In the genomic region with DNA sequence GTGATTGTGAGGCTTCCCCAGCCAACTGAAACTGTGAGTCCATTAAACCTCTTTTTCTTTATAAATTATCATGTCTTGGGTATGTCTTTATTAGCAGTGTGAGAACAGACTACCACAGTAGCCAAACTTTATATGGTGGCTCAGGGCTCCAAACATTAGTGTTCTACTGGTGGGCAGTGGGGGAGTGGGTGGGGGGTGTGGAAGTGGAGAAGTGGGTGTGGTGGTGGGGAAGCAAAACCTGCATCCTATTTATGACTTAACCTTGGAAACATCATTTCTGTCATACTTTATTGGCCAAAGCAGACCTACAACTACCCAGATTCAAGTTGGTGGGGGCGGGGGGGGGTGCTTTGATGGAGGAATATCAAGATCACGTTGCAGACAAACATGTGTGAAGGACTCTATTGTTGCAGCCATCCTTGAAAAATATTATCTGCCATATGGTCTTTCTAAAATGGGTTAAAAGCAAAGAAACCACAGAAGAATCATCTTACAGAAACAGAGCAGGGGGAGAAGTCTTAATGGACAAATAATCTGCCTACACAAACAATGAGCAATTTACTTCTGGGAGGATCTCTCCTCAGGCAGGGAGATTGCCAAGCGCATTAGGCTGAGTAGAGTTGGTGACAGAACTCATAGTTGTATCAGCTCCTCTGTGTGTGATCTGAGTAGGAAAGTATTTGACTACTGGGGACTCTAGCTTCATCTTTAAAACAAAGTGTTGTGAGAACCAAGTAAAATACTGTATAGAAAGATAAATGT, we compare ENCODE assay signal across 9 cellular contexts. TPM values are rescaled to one million over a fixed set of nuclear protein-coding genes. Genes with fewer than 3 reads are reported as not detected.
DNase-seq lines count a peak whose midpoint lies in the region; ATAC-seq, FAIRE-seq and TF ChIP-seq lines count a peak whose summit lies in the region.
"Had no signal": no experiment of that assay in that cellular context is flagged by ENCODE, and none has a peak within 500 bp of the region (broad histone marks: within the 10 kb centered on the region; RNA-seq: fewer than 3 reads in every experiment).

No MANE protein-coding gene starts in this region.

- H3K9me3 ChIP-seq in MG63 (no peaks in the 10 kb centered on the region), neuron (ENCODE audit: low read length) (no peaks in the 10 kb centered on the region)

- peak overlapping the region; percentile 96 for H3K4me3 ChIP-seq in MG63
- no peak overlapping the region for H3K4me3 ChIP-seq in cardiac fibroblast (replicated peaks in 1 of 2; ENCODE audit: low read depth in 2 of 2, low read length in 2 of 2)
- H3K4me3 ChIP-seq in neuron (ENCODE audit: low read length), result peak overlapping the region; percentile 83

- TF ChIP-seq CTCF in cardiac fibroblast (IDR thresholded peaks at IDR 0.05; ENCODE audit: low read depth, low read length), result no peak

- H3K4me1 ChIP-seq in neuron (ENCODE audit: insufficient read depth, low read length), result peaks cover 11% of the 10 kb centered on the region

- H3K27me3 ChIP-seq in MG63 (no peaks in the 10 kb centered on the region), neuron (ENCODE audit: insufficient read depth, low read length) (peaks cover 4% of the 10 kb centered on the region)

- no peak for FAIRE-seq in HTR-8/SVneo (lab: Jason Lieb, UNC)

- peak; percentile 29 for DNase-seq in DMS 273 (lab: John Stamatoyannopoulos, UW; ENCODE audit: unreplicated experiment)
- no peak for DNase-seq in DMS 273 treated with DMSO at 0.1 percent for 48 hours (lab: John Stamatoyannopoulos, UW)
- DNase-seq in MG63, result peak; percentile 24
- peak; percentile 16 to 53 for DNase-seq in cardiac fibroblast (ENCODE audit: low read depth in 2 of 2)
- DNase-seq in SKM-1 treated with dmso at 0.1 percent for 144 hours (lab: John Stamatoyannopoulos, UW; ENCODE audit: unreplicated experiment), result no peak
- no peak for DNase-seq in HTR-8/SVneo (ENCODE audit: insufficient read length, low spot score)
- DNase-seq: 8988T had no signal

- ATAC-seq in esophagus mucosa, result no peak

- peak overlapping the region; percentile 73 for H2AFZ ChIP-seq in neuron (ENCODE audit: low read depth, low read length)

- H3K36me3 ChIP-seq in MG63 (peaks cover 21% of the 10 kb centered on the region), neuron (ENCODE audit: insufficient read depth, low read length) (peaks cover 11% of the 10 kb centered on the region)

RNA-seq across cellular contexts. Expression of gene PWP1, which starts 1.4 kb away (rescaled TPM):
- total RNA-seq in MG63 (2014; rRNA removed; shearing (Covaris generic); ENCODE audit: low replicate concordance), result 29.2 and 47.3 TPM in 2 replicates
- 27.0 TPM for total RNA-seq in esophagus mucosa

Comparison
In these comparisons a context has a peak if more than half of its experiments do, and no peak if none do; other contexts are left out.
1. DNase-seq: peak in DMS 273 (single experiment), MG63 (single experiment) and cardiac fibroblast (2 of 2); none in DMS 273 treated with DMSO at 0.1 percent for 48 hours (single experiment), SKM-1 treated with dmso at 0.1 percent for 144 hours (single experiment) and HTR-8/SVneo (single experiment).
2. H3K4me3 ChIP-seq: peak in MG63 (single experiment) and neuron (single experiment); none in cardiac fibroblast (0 of 2).